Comparison of ENCODE assay signal across 4 cellular contexts in genomic region chr6:55089325-55089724, GRCh38.
A peak's percentile ranks its signal among the peaks of the same experiment; 100 is the strongest.
TF ChIP-seq lines count a peak whose summit lies in the region.

No MANE protein-coding gene starts in this region.

TF ChIP-seq in HepG2, 621 proteins besides CTCF, POLR2A, EP300 and RAD21:
- TF ChIP-seq MAFK (conservative IDR thresholded peaks at IDR 0.05 in 1 of 2, IDR thresholded peaks at IDR 0.05 in 1 of 2; ENCODE audit: low read length in 2 of 2) = peak; percentile 68 to 91
- peak; percentile 77 for TF ChIP-seq MAFF (IDR thresholded peaks at IDR 0.05; ENCODE audit: low read depth, low read length)
- no peak for TF ChIP-seq YEATS4 (CRISPR knock-in tag; IDR thresholded peaks at IDR 0.05; ENCODE audit: borderline replicate concordance)
- TF ChIP-seq SATB2 (CRISPR knock-in tag; IDR thresholded peaks at IDR 0.05) = no peak

TF ChIP-seq in IMR-90, 13 proteins besides CTCF, POLR2A, EP300 and RAD21:
- TF ChIP-seq MAFK (IDR thresholded peaks at IDR 0.05; ENCODE audit: low read depth, low read length) (peak; percentile 24; the same call in 1 of the 2 replicates), CHD1 (IDR thresholded peaks at IDR 0.05; ENCODE audit: low read depth, low read length) (no peak)
TF ChIP-seq in IMR-90: peak in this region for 1.

TF ChIP-seq in K562, 482 proteins besides CTCF, POLR2A, EP300 and RAD21:
- no peak for TF ChIP-seq HDAC8 (tag; IDR thresholded peaks at IDR 0.05)
- TF ChIP-seq ZNF316 (IDR thresholded peaks at IDR 0.05) = peak; percentile 45; the same call in 1 of the 2 replicates
- TF ChIP-seq FOXJ2 (tag; IDR thresholded peaks at IDR 0.05) = no peak

TF ChIP-seq in SK-N-SH treated with all-trans-retinoic acid at 6 μM for 48 hours, 23 proteins besides CTCF, POLR2A, EP300 and RAD21:
- TF ChIP-seq ZC3H10 (CRISPR knock-in tag; IDR thresholded peaks at IDR 0.05) (no peak), ZNF70 (CRISPR knock-in tag; IDR thresholded peaks at IDR 0.05) (no peak), TCF4 (CRISPR knock-in tag; IDR thresholded peaks at IDR 0.05; ENCODE audit: borderline replicate concordance) (no peak), GLIS3 (CRISPR knock-in tag; IDR thresholded peaks at IDR 0.05) (no peak), CSDC2 (CRISPR knock-in tag; IDR thresholded peaks at IDR 0.05) (no peak), PPARA (CRISPR knock-in tag; IDR thresholded peaks at IDR 0.05; ENCODE audit: borderline replicate concordance) (no peak), CSRNP3 (CRISPR knock-in tag; IDR thresholded peaks at IDR 0.05) (no peak), ZFP30 (CRISPR knock-in tag; IDR thresholded peaks at IDR 0.05) (no peak), RARB (CRISPR knock-in tag; IDR thresholded peaks at IDR 0.05) (no peak), OSR1 (CRISPR knock-in tag; IDR thresholded peaks at IDR 0.05) (no peak), PATZ1 (CRISPR knock-in tag; IDR thresholded peaks at IDR 0.05; ENCODE audit: borderline replicate concordance) (no peak), TOX (CRISPR knock-in tag; IDR thresholded peaks at IDR 0.05; ENCODE audit: borderline replicate concordance) (no peak), ISL1 (CRISPR knock-in tag; IDR thresholded peaks at IDR 0.05) (no peak), ARNTL (CRISPR knock-in tag; IDR thresholded peaks at IDR 0.05; ENCODE audit: borderline replicate concordance, low read depth) (no peak)
